Comparison of ENCODE assay signal across 8 cellular contexts in genomic region chr2:226030369-226031077, GRCh38.
DNase-seq lines count a peak whose midpoint lies in the region; ATAC-seq, FAIRE-seq and TF ChIP-seq lines count a peak whose summit lies in the region.

No MANE protein-coding gene starts in this region.

- H3K36me3 ChIP-seq in BE2C = no peaks in the 10 kb centered on the region
- no peaks in the 10 kb centered on the region for H3K36me3 ChIP-seq in skeletal muscle tissue (ENCODE audit: control insufficient read depth in 3 of 3, insufficient read depth in 3 of 3, low read length in 3 of 3)

- no peak for TF ChIP-seq POLR2A in erythroblast (IDR thresholded peaks at IDR 0.05; ENCODE audit: low read length)

- DNase-seq in BE2C (no peak), right cardiac atrium (peak in 1 of 3 donors; percentile 30), mesenteric fat pad (ENCODE audit: low spot score) (no peak), erythroblast (lab: John Stamatoyannopoulos, UW) (no peak), D721Med (ENCODE audit: insufficient read length, low spot score) (no peak)

- H3K4me1 ChIP-seq in BE2C (no peaks in the 10 kb centered on the region), right cardiac atrium (ENCODE audit: control insufficient read depth, insufficient read depth, low read length) (no peaks in the 10 kb centered on the region), skeletal muscle tissue (ENCODE audit: control insufficient read depth in 3 of 3, insufficient read depth in 3 of 3, low read length in 3 of 3) (peaks cover 5 to 15% (median 8%) of the 10 kb centered on the region in 3 donors)

- H3K27me3 ChIP-seq in BE2C (no peaks in the 10 kb centered on the region), right cardiac atrium (ENCODE audit: control insufficient read depth, insufficient read depth) (no peaks in the 10 kb centered on the region), skeletal muscle tissue (ENCODE audit: control insufficient read depth in 3 of 3, insufficient read depth in 3 of 3, low read length in 3 of 3) (no peaks in the 10 kb centered on the region)

- H3K9me3 ChIP-seq in BE2C (no peaks in the 10 kb centered on the region), right cardiac atrium (ENCODE audit: control insufficient read depth, low read length) (no peaks in the 10 kb centered on the region), skeletal muscle tissue (ENCODE audit: control insufficient read depth in 3 of 3, low read length in 3 of 3) (no peaks in the 10 kb centered on the region)

- ATAC-seq in HG02798 (IDR thresholded peaks at IDR 0.05; ENCODE audit: poor library complexity, unreplicated experiment) = peak; percentile 21
- ATAC-seq in right cardiac atrium = peak in 1 of 2 donors; percentile 31

- H3K9ac ChIP-seq in skeletal muscle tissue (ENCODE audit: low read depth in 1 of 3, low read length in 3 of 3) = peak overlapping the region; percentile 60 to 88 (median 86)

- TF ChIP-seq CTCF in BE2C (IDR thresholded peaks at IDR 0.05; ENCODE audit: low read depth, low read length) (no peak), WI38 (IDR thresholded peaks at IDR 0.05; ENCODE audit: low read depth, low read length) (no peak), D721Med (IDR thresholded peaks at IDR 0.05; ENCODE audit: insufficient read depth, missing control alignments) (no peak)

- peak overlapping the region; percentile 69 for H3K4me3 ChIP-seq in BE2C (ENCODE audit: low read depth, low read length)
- H3K4me3 ChIP-seq in WI38 (ENCODE audit: low read depth, low read length) = peak overlapping the region; percentile 62
- peak overlapping the region; percentile 37 for H3K4me3 ChIP-seq in right cardiac atrium (ENCODE audit: low read length)
- peak overlapping the region; percentile 83 to 90 (median 85) for H3K4me3 ChIP-seq in skeletal muscle tissue (ENCODE audit: low read length in 3 of 3)

- intact Hi-C loops in right cardiac atrium (cut with DNase I) = no loop called here

- H3K27ac ChIP-seq in right cardiac atrium (ENCODE audit: low read length) (no peak overlapping the region), skeletal muscle tissue (ENCODE audit: low read depth, low read length) (peak overlapping the region; percentile 42)

- 17% methylated on average over 14 of the region's 14 CpGs for WGBS in right cardiac atrium

- no peak for FAIRE-seq in D721Med (lab: Jason Lieb, UNC)
